In the genomic region with DNA sequence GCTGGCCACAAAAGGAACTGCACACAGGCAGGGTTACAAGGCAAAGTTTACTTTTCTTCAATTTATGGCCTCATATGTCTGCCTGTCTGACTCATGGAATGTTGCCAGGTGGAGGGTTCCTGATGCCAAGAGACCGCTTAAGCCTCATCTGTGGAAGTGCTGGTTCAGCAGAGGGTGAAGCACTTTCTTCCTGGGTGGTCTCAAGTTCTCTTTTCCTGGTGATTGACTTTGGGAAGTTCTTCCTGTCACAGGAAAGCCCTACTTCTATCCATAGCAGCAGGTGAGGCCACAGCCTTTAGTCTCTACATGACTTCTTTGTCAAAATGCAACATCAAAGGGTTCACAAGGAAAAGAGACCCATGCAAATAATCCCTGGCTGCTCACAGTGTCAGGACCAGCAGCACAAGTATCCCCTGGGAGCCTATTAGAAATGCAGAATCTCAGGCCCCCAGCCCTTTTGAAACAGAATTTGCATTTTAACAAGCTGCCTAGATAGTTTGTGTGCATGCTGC, we compare ENCODE assay signal across 17 cellular contexts.
DNase-seq lines count a peak whose midpoint lies in the region; TF ChIP-seq lines count a peak whose summit lies in the region.
"Had no signal": no experiment of that assay in that cellular context is flagged by ENCODE, and none has a peak within 500 bp of the region (broad histone marks: within the 10 kb centered on the region; RNA-seq: fewer than 3 reads in every experiment).

No MANE protein-coding gene starts in this region.

- H4K8ac ChIP-seq in H9 (replicated peaks; ENCODE audit: insufficient read length, low read depth, low read length) = no peak overlapping the region
- H4K8ac ChIP-seq in neuronal stem cell (ENCODE audit: low read depth, low read length) = no peak overlapping the region

- H3K23ac ChIP-seq in H9 (ENCODE audit: insufficient read length, low read depth, low read length) (no peak overlapping the region), neuronal stem cell (ENCODE audit: low read depth, low read length, poor library complexity) (no peak overlapping the region)

- no peaks in the 10 kb centered on the region; a peak in 1 of 7 replicates for H3K36me3 Mint-ChIP-seq in H9 (ENCODE audit: insufficient read depth in 1 of 3, low read depth in 3 of 3)

- peaks cover 47 to 51% of the 10 kb centered on the region in 2 experiments for H3K4me1 Mint-ChIP-seq in H9

- H3K79me1 ChIP-seq in H9 (ENCODE audit: insufficient read depth, low read depth, low read length, poor library complexity, severe bottlenecking) (no peaks in the 10 kb centered on the region), neuronal stem cell (ENCODE audit: low read depth, low read length) (no peaks in the 10 kb centered on the region)

- H2BK12ac ChIP-seq in H9 (ENCODE audit: insufficient read length, low read depth, low read length) = no peak overlapping the region
- no peak overlapping the region for H2BK12ac ChIP-seq in neuronal stem cell (ENCODE audit: low read length)

- no peak overlapping the region for H3K4me3 ChIP-seq in fibroblast of pulmonary artery (replicated peaks; ENCODE audit: low read depth, low read length)
- no peak overlapping the region for H3K4me3 ChIP-seq in neuronal stem cell (ENCODE audit: low read length in 2 of 2)
- no peak overlapping the region for H3K4me3 ChIP-seq in right atrium auricular region
- H3K4me3 ChIP-seq: BLaER1, GM23248, MG63, PC-9, spleen had no signal

- H2BK15ac ChIP-seq in H9 (ENCODE audit: low read depth, low read length) (no peak overlapping the region), neuronal stem cell (ENCODE audit: low read length) (no peak overlapping the region)

- H2BK20ac ChIP-seq in H9 (ENCODE audit: low read depth, low read length, poor library complexity, severe bottlenecking) = no peak overlapping the region

- H2BK120ac ChIP-seq in H9 (ENCODE audit: low read depth, low read length, poor library complexity, severe bottlenecking) = no peak overlapping the region
- H2BK120ac ChIP-seq in neuronal stem cell (ENCODE audit: low read depth, low read length) = no peak overlapping the region

- H2BK5ac ChIP-seq in H9 (ENCODE audit: insufficient read length, low read length) (no peak overlapping the region), neuronal stem cell (ENCODE audit: low read length) (no peak overlapping the region)

- no peaks in the 10 kb centered on the region for H3K79me2 ChIP-seq in H9 (ENCODE audit: insufficient read depth, low read length)

- no peak overlapping the region for H4K91ac ChIP-seq in H9 (ENCODE audit: insufficient read length, low read depth, low read length)
- no peak overlapping the region for H4K91ac ChIP-seq in neuronal stem cell (ENCODE audit: low read depth, low read length, poor library complexity)

- TF ChIP-seq CTCF in H9 (conservative IDR thresholded peaks at IDR 0.05) (no peak), fibroblast of pulmonary artery (IDR thresholded peaks at IDR 0.05; ENCODE audit: low read length, missing control alignments) (no peak), right atrium auricular region (IDR thresholded peaks at IDR 0.05) (no peak)

- peak overlapping the region; percentile 3 for H3K4me2 ChIP-seq in H9 (ENCODE audit: insufficient read depth, insufficient read length, low read length)
- H3K4me2 ChIP-seq in neuronal stem cell (ENCODE audit: insufficient read depth, low read length, poor library complexity, severe bottlenecking) = no peak overlapping the region
- H3K4me2 ChIP-seq: BLaER1, PC-9 had no signal

- H3K4ac ChIP-seq in H9 (ENCODE audit: low read depth, low read length) (no peak overlapping the region), neuronal stem cell (ENCODE audit: low read length) (no peak overlapping the region)

- H3K4me1 ChIP-seq in H9 (ENCODE audit: insufficient read depth, low read length) (peaks cover 26% of the 10 kb centered on the region), neuronal stem cell (ENCODE audit: control insufficient read depth in 2 of 2, insufficient read depth in 1 of 2, low read depth in 1 of 2, low read length in 2 of 2) (peaks cover 7 to 15% of the 10 kb centered on the region in 2 donors), right atrium auricular region (no peaks in the 10 kb centered on the region)
- H3K4me1 ChIP-seq: BLaER1, spleen had no signal

- H3K14ac ChIP-seq in H9 (ENCODE audit: insufficient read depth, low read length) (no peak overlapping the region), neuronal stem cell (ENCODE audit: low read length) (no peak overlapping the region)

- H2AK5ac ChIP-seq in H9 (ENCODE audit: insufficient read length, low read length) = no peak overlapping the region
- no peak overlapping the region for H2AK5ac ChIP-seq in neuronal stem cell (ENCODE audit: low read depth, low read length)

- WGBS in H9 (ENCODE audit: extremely low coverage, insufficient read length, low lambda C conversion rate) = no CpG with 5 or more reads among the region's 1 CpG
- no CpG with 5 or more reads among the region's 1 CpG for WGBS in neuronal stem cell (ENCODE audit: extremely low coverage in 2 of 2, insufficient read length in 2 of 2, insufficient replicate concordance in 1 of 2), 2 donors

- H3K9me3 ChIP-seq in H9 (ENCODE audit: control insufficient read depth, low read depth, low read length) (no peaks in the 10 kb centered on the region), neuronal stem cell (replicated peaks in 1 of 2; ENCODE audit: control insufficient read depth in 2 of 2, insufficient read depth in 1 of 2, low read depth in 1 of 2, low read length in 2 of 2) (no peaks in the 10 kb centered on the region), right atrium auricular region (no peaks in the 10 kb centered on the region)
- H3K9me3 ChIP-seq: MG63 had no signal

- H3T11ph ChIP-seq in H9 (ENCODE audit: low read length) = no peak overlapping the region

- H3K27ac ChIP-seq in H9 (ENCODE audit: insufficient read length, low read depth, low read length) (no peak overlapping the region), neuronal stem cell (replicated peaks; ENCODE audit: low read length) (no peak overlapping the region), right atrium auricular region (no peak overlapping the region)
- H3K27ac ChIP-seq: BLaER1, GM23248, PC-9, spleen had no signal

- no peaks in the 10 kb centered on the region for H4K20me1 ChIP-seq in H9 (ENCODE audit: control insufficient read depth, insufficient read depth, insufficient read length)
- H4K20me1 ChIP-seq: BLaER1 had no signal

- no peak overlapping the region for H3K56ac ChIP-seq in H9 (ENCODE audit: insufficient read length, low read depth, low read length)

- H3K4me3 Mint-ChIP-seq in H9 = no peak overlapping the region
- H3K4me3 Mint-ChIP-seq: activated CD4-positive, alpha-beta T cell treated with anti-CD3 and anti-CD28 coated beads for 36 hours; activated T-cell treated with anti-CD3 and anti-CD28 coated beads, Interleukin-2, amount 50 U/mL, for 24 hours; naive B cell had no signal

- H3K9ac ChIP-seq in H9 (ENCODE audit: extremely low read depth, insufficient read length, low read length) = no peak overlapping the region
- H3K9ac ChIP-seq in neuronal stem cell (ENCODE audit: low read depth, low read length, poor library complexity) = no peak overlapping the region
- H3K9ac ChIP-seq: BLaER1, GM23248 had no signal

- no peak overlapping the region for H3K18ac ChIP-seq in H9 (ENCODE audit: insufficient read length, low read depth, low read length)
- no peak overlapping the region for H3K18ac ChIP-seq in neuronal stem cell (ENCODE audit: low read length)

- no peak overlapping the region for H2AFZ ChIP-seq in H9 (ENCODE audit: low read length)
- peak overlapping the region; percentile 71 for H2AFZ ChIP-seq in neuronal stem cell (ENCODE audit: low read length)
- H2AFZ ChIP-seq: GM23248, PC-9 had no signal

- no peaks in the 10 kb centered on the region for H3K23me2 ChIP-seq in H9 (ENCODE audit: insufficient read length, low read depth, low read length, poor library complexity, severe bottlenecking)

- H3K36me3 ChIP-seq in neuronal stem cell (replicated peaks in 1 of 2; ENCODE audit: control insufficient read depth in 2 of 2, insufficient read depth in 2 of 2, low read length in 2 of 2) (no peaks in the 10 kb centered on the region), right atrium auricular region (no peaks in the 10 kb centered on the region)
- H3K36me3 ChIP-seq: BLaER1, MG63, spleen had no signal

- DNase-seq in H9 = peak; percentile 86
- peak; percentile 68 to 85 for DNase-seq in NCI-H446 (lab: John Stamatoyannopoulos, UW)
- peak; percentile 16 for DNase-seq in fibroblast of pulmonary artery (ENCODE audit: low read depth)
- DNase-seq in neuronal stem cell (ENCODE audit: low spot score) = no peak
- no peak for DNase-seq in stimulated activated CD4-positive, alpha-beta T cell treated with anti-CD3 and anti-CD28 coated beads, Interleukin-4, amount 100 ng/mL, for 24 hours
- no peak for DNase-seq in activated CD4-positive, CD25-positive, alpha-beta regulatory T cell (lab: John Stamatoyannopoulos, UW)
- DNase-seq in stimulated activated CD8-positive, alpha-beta memory T cell treated with anti-CD3 and anti-CD28 coated beads, Interleukin-4, amount 100 ng/mL, for 48 hours = no peak
- no peak for DNase-seq in right atrium auricular region (ENCODE audit: low spot score)
- DNase-seq: activated T-cell treated with anti-CD3 and anti-CD28 coated beads, Interleukin-2, amount 50 U/mL, for 24 hours; kidney; naive B cell; spleen had no signal

- peaks cover 80% of the 10 kb centered on the region for H3K27me3 Mint-ChIP-seq in H9 (ENCODE audit: low read depth)

- H3K27me3 ChIP-seq in H9 (ENCODE audit: insufficient read depth, low read length) = no peaks in the 10 kb centered on the region; the same call in 1 of the 2 replicates
- no peaks in the 10 kb centered on the region for H3K27me3 ChIP-seq in neuronal stem cell (ENCODE audit: control insufficient read depth in 3 of 3, insufficient read depth in 3 of 3, low read depth in 1 of 3, low read length in 3 of 3)
- no peaks in the 10 kb centered on the region for H3K27me3 ChIP-seq in right atrium auricular region
- H3K27me3 ChIP-seq: BLaER1, MG63 had no signal

- no peaks in the 10 kb centered on the region for H3K9me3 Mint-ChIP-seq in H9
- H3K9me3 Mint-ChIP-seq: activated T-cell treated with anti-CD3 and anti-CD28 coated beads, Interleukin-2, amount 50 U/mL, for 24 hours had no signal

- peak overlapping the region in 1 of 3 experiments; percentile 55; a peak in 1 of 7 replicates for H3K27ac Mint-ChIP-seq in H9
- H3K27ac Mint-ChIP-seq: activated CD4-positive, alpha-beta T cell treated with anti-CD3 and anti-CD28 coated beads for 36 hours; activated T-cell treated with anti-CD3 and anti-CD28 coated beads, Interleukin-2, amount 50 U/mL, for 24 hours; naive B cell had no signal

- no peak overlapping the region for H4K5ac ChIP-seq in H9 (ENCODE audit: insufficient read length, low read depth, low read length)

Comparison
In these comparisons a context has a peak if more than half of its experiments do, and no peak if none do; other contexts are left out.
1. DNase-seq: peak in H9 (single experiment), NCI-H446 (2 of 2) and fibroblast of pulmonary artery (single experiment); none in neuronal stem cell (single experiment), stimulated activated CD4-positive, alpha-beta T cell treated with anti-CD3 and anti-CD28 coated beads, Interleukin-4, amount 100 ng/mL, for 24 hours (single experiment), activated CD4-positive, CD25-positive, alpha-beta regulatory T cell (0 of 4), stimulated activated CD8-positive, alpha-beta memory T cell treated with anti-CD3 and anti-CD28 coated beads, Interleukin-4, amount 100 ng/mL, for 48 hours (single experiment) and right atrium auricular region (single experiment).